In genomic region chr10:13100349-13101294, GRCh38 we compare ENCODE assay signal across 1 cellular context.
TF ChIP-seq lines count a peak whose summit lies in the region.

No MANE protein-coding gene starts in this region.

TF ChIP-seq in HCT116, 20 proteins besides CTCF, POLR2A, EP300 and RAD21 (continued from another document):
- TF ChIP-seq ZBTB33 (IDR thresholded peaks at IDR 0.05; ENCODE audit: extremely low read depth, insufficient replicate concordance, low read length) (no peak), REST (IDR thresholded peaks at IDR 0.05; ENCODE audit: low read depth) (no peak)
